In the genomic region with DNA sequence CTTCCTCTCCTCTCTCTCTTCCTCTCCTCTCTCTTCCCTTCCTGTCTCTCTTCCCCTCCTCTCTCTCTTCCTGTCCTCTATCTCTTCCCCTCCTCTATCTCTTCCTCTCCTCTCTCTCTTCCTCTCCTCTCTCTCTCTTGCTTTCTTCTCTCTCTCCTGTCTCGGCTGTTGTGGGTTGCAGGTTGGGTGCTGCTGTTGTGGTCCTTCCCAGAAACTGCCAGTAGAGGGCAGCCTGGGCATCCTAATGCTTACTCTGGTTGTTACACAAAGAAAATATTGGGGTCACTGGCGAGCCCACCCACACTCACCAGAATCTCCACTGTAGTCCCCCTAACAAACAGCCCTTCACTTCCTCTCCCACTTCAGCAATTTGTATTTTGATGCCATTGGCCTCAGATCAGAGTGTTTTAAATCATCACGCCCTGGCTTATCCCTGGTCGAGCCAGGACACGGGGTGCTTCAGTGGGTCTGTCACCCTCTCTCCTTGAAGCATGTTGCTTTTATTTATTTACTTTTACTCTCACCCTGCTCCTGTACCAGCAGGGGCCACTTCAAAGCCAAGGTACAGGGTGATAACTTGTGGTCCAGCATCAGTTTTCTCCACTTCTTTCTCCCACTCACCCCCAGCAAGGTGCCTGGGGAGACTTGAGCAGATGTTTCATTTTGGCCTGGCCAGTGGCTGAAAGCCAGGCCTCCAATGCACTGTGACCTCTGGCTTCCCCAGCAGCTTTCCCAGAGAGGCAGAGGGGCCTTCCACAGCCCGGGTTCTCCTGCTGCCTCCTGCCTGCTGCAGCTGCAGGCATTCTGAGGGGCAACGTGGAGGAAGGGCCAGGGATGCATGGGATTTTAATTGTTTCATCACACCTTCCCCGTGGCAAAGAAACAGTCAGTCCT, we compare ENCODE assay signal across 1 cellular context.
TF ChIP-seq lines count a peak whose summit lies in the region.

No MANE protein-coding gene starts in this region.

TF ChIP-seq in HepG2, 621 proteins besides CTCF, POLR2A, EP300 and RAD21 (continued from another document and continues in another):
- TF ChIP-seq SRSF4 (IDR thresholded peaks at IDR 0.05; ENCODE audit: low read depth, low read length, poor library complexity, severe bottlenecking), result no peak
- peak; percentile 56 for TF ChIP-seq PHF5A (CRISPR knock-in tag; IDR thresholded peaks at IDR 0.05; ENCODE audit: low read depth, unreplicated experiment)
- TF ChIP-seq, protein P1, sequence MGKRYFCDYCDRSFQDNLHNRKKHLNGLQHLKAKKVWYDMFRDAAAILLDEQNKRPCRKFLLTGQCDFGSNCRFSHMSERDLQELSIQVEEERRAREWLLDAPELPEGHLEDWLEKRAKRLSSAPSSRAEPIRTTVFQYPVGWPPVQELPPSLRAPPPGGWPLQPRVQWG (CRISPR knock-in tag; IDR thresholded peaks at IDR 0.05; ENCODE audit: borderline replicate concordance, low read depth), result no peak
- TF ChIP-seq TBL1XR1 (IDR thresholded peaks at IDR 0.05; ENCODE audit: borderline replicate concordance, low read length, partially characterized antibody), result no peak
- TF ChIP-seq ZSCAN29 (CRISPR knock-in tag; conservative IDR thresholded peaks at IDR 0.05), result no peak
- TF ChIP-seq SAFB2 (CRISPR knock-in tag; IDR thresholded peaks at IDR 0.05; ENCODE audit: borderline replicate concordance, low read depth), result no peak
- TF ChIP-seq TCF12 (IDR thresholded peaks at IDR 0.05), result no peak
- no peak for TF ChIP-seq TCF12 (CRISPR knock-in tag; IDR thresholded peaks at IDR 0.05)
- TF ChIP-seq NRL (CRISPR knock-in tag; IDR thresholded peaks at IDR 0.05; ENCODE audit: borderline replicate concordance), result peak; percentile 24; the same call in 1 of the 2 replicates
- no peak for TF ChIP-seq ZNF670 (CRISPR knock-in tag; IDR thresholded peaks at IDR 0.05; ENCODE audit: borderline replicate concordance)
- TF ChIP-seq, protein P2, sequence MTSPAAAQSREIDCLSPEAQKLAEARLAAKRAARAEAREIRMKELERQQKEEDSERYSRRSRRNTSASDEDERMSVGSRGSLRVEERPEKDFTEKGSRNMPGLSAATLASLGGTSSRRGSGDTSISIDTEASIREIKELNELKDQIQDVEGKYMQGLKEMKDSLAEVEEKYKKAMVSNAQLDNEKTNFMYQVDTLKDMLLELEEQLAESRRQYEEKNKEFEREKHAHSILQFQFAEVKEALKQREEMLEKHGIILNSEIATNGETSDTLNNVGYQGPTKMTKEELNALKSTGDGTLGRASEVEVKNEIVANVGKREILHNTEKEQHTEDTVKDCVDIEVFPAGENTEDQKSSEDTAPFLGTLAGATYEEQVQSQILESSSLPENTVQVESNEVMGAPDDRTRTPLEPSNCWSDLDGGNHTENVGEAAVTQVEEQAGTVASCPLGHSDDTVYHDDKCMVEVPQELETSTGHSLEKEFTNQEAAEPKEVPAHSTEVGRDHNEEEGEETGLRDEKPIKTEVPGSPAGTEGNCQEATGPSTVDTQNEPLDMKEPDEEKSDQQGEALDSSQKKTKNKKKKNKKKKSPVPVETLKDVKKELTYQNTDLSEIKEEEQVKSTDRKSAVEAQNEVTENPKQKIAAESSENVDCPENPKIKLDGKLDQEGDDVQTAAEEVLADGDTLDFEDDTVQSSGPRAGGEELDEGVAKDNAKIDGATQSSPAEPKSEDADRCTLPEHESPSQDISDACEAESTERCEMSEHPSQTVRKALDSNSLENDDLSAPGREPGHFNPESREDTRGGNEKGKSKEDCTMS (CRISPR knock-in tag; conservative IDR thresholded peaks at IDR 0.05), result no peak
- 0 out of 2 replicates have a peak, but pooled peaks have one; percentile 52 for TF ChIP-seq ZBTB7B (CRISPR knock-in tag; IDR thresholded peaks at IDR 0.05)
- TF ChIP-seq ZNF768 (CRISPR knock-in tag; IDR thresholded peaks at IDR 0.05), result no peak
- 0 out of 2 replicates have a peak, but pooled peaks have one; percentile 16 for TF ChIP-seq ZNF652 (CRISPR knock-in tag; IDR thresholded peaks at IDR 0.05; ENCODE audit: borderline replicate concordance, low read depth)
- peak; percentile 82 for TF ChIP-seq PCBP2 (optimal IDR thresholded peaks at IDR 0.05; ENCODE audit: low read depth, low read length, poor library complexity, severe bottlenecking)
- no peak for TF ChIP-seq NFKBIZ (CRISPR knock-in tag; IDR thresholded peaks at IDR 0.05)
- TF ChIP-seq ZNF12 (CRISPR knock-in tag; IDR thresholded peaks at IDR 0.05), result no peak
- TF ChIP-seq ARNT2 (CRISPR knock-in tag; IDR thresholded peaks at IDR 0.05; ENCODE audit: low read depth), result no peak
- TF ChIP-seq MLLT10 (CRISPR knock-in tag; IDR thresholded peaks at IDR 0.05), result no peak
- no peak for TF ChIP-seq ZFP36 (IDR thresholded peaks at IDR 0.05; ENCODE audit: borderline replicate concordance, low read depth, low read length, partially characterized antibody)
- TF ChIP-seq, protein P3, sequence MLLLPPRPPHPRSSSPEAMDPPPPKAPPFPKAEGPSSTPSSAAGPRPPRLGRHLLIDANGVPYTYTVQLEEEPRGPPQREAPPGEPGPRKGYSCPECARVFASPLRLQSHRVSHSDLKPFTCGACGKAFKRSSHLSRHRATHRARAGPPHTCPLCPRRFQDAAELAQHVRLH (CRISPR knock-in tag; IDR thresholded peaks at IDR 0.05; ENCODE audit: borderline replicate concordance, low read depth), result no peak
- no peak for TF ChIP-seq KDM3A (CRISPR knock-in tag; IDR thresholded peaks at IDR 0.05; ENCODE audit: low read depth)
- no peak for TF ChIP-seq TOE1 (CRISPR knock-in tag; IDR thresholded peaks at IDR 0.05)
- no peak for TF ChIP-seq ZSCAN30 (CRISPR knock-in tag; IDR thresholded peaks at IDR 0.05)
- no peak for TF ChIP-seq MED13 (CRISPR knock-in tag; IDR thresholded peaks at IDR 0.05)
- TF ChIP-seq NONO (IDR thresholded peaks at IDR 0.05), result peak; percentile 16; the same call in 1 of the 2 replicates
- no peak for TF ChIP-seq NONO (CRISPR knock-in tag; conservative IDR thresholded peaks at IDR 0.05)
- no peak for TF ChIP-seq DMAP1 (CRISPR knock-in tag; IDR thresholded peaks at IDR 0.05)
- TF ChIP-seq, protein P4, sequence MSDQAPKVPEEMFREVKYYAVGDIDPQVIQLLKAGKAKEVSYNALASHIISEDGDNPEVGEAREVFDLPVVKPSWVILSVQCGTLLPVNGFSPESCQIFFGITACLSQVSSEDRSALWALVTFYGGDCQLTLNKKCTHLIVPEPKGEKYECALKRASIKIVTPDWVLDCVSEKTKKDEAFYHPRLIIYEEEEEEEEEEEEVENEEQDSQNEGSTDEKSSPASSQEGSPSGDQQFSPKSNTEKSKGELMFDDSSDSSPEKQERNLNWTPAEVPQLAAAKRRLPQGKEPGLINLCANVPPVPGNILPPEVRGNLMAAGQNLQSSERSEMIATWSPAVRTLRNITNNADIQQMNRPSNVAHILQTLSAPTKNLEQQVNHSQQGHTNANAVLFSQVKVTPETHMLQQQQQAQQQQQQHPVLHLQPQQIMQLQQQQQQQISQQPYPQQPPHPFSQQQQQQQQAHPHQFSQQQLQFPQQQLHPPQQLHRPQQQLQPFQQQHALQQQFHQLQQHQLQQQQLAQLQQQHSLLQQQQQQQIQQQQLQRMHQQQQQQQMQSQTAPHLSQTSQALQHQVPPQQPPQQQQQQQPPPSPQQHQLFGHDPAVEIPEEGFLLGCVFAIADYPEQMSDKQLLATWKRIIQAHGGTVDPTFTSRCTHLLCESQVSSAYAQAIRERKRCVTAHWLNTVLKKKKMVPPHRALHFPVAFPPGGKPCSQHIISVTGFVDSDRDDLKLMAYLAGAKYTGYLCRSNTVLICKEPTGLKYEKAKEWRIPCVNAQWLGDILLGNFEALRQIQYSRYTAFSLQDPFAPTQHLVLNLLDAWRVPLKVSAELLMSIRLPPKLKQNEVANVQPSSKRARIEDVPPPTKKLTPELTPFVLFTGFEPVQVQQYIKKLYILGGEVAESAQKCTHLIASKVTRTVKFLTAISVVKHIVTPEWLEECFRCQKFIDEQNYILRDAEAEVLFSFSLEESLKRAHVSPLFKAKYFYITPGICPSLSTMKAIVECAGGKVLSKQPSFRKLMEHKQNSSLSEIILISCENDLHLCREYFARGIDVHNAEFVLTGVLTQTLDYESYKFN (CRISPR knock-in tag; conservative IDR thresholded peaks at IDR 0.05), result no peak; the same call in 1 of the 2 replicates
- TF ChIP-seq KLF6 (CRISPR knock-in tag; IDR thresholded peaks at IDR 0.05), result no peak
- TF ChIP-seq, protein P5, sequence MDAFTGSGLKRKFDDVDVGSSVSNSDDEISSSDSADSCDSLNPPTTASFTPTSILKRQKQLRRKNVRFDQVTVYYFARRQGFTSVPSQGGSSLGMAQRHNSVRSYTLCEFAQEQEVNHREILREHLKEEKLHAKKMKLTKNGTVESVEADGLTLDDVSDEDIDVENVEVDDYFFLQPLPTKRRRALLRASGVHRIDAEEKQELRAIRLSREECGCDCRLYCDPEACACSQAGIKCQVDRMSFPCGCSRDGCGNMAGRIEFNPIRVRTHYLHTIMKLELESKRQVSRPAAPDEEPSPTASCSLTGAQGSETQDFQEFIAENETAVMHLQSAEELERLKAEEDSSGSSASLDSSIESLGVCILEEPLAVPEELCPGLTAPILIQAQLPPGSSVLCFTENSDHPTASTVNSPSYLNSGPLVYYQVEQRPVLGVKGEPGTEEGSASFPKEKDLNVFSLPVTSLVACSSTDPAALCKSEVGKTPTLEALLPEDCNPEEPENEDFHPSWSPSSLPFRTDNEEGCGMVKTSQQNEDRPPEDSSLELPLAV (CRISPR knock-in tag; conservative IDR thresholded peaks at IDR 0.05; ENCODE audit: low read depth), result no peak
- TF ChIP-seq ZNF781 (CRISPR knock-in tag; IDR thresholded peaks at IDR 0.05; ENCODE audit: borderline replicate concordance, not compliant biosample characterization), result no peak
- TF ChIP-seq MTF2 (CRISPR knock-in tag; IDR thresholded peaks at IDR 0.05; ENCODE audit: borderline replicate concordance), result no peak
- TF ChIP-seq, protein P6, sequence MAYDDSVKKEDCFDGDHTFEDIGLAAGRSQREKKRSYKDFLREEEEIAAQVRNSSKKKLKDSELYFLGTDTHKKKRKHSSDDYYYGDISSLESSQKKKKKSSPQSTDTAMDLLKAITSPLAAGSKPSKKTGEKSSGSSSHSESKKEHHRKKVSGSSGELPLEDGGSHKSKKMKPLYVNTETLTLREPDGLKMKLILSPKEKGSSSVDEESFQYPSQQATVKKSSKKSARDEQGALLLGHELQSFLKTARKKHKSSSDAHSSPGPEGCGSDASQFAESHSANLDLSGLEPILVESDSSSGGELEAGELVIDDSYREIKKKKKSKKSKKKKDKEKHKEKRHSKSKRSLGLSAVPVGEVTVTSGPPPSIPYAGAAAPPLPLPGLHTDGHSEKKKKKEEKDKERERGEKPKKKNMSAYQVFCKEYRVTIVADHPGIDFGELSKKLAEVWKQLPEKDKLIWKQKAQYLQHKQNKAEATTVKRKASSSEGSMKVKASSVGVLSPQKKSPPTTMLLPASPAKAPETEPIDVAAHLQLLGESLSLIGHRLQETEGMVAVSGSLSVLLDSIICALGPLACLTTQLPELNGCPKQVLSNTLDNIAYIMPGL (CRISPR knock-in tag; IDR thresholded peaks at IDR 0.05; ENCODE audit: borderline replicate concordance in 1 of 2, low read depth in 1 of 2), result peak in 1 of 2 experiments; percentile 30; a peak in 1 of 4 replicates
- 0 out of 2 replicates have a peak, but pooled peaks have one; percentile 39 for TF ChIP-seq SMAD3 (CRISPR knock-in tag; IDR thresholded peaks at IDR 0.05)
- no peak for TF ChIP-seq ZNF792 (CRISPR knock-in tag; IDR thresholded peaks at IDR 0.05)
- TF ChIP-seq SMC3 (IDR thresholded peaks at IDR 0.05; ENCODE audit: low read length), result peak; percentile 90
- TF ChIP-seq, protein P7, sequence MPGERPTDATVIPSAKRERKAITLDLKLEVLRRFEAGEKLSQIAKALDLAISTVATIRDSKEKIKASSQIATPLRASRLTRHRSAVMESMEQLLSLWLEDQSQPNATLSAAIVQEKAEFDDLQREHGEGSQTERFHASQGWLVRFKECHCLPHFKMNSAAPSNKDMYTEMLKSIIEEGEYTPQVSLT (CRISPR knock-in tag; IDR thresholded peaks at IDR 0.05; ENCODE audit: borderline replicate concordance, low read depth), result no peak
- no peak for TF ChIP-seq NFIC (IDR thresholded peaks at IDR 0.05; ENCODE audit: low read length)
- TF ChIP-seq, protein P8, sequence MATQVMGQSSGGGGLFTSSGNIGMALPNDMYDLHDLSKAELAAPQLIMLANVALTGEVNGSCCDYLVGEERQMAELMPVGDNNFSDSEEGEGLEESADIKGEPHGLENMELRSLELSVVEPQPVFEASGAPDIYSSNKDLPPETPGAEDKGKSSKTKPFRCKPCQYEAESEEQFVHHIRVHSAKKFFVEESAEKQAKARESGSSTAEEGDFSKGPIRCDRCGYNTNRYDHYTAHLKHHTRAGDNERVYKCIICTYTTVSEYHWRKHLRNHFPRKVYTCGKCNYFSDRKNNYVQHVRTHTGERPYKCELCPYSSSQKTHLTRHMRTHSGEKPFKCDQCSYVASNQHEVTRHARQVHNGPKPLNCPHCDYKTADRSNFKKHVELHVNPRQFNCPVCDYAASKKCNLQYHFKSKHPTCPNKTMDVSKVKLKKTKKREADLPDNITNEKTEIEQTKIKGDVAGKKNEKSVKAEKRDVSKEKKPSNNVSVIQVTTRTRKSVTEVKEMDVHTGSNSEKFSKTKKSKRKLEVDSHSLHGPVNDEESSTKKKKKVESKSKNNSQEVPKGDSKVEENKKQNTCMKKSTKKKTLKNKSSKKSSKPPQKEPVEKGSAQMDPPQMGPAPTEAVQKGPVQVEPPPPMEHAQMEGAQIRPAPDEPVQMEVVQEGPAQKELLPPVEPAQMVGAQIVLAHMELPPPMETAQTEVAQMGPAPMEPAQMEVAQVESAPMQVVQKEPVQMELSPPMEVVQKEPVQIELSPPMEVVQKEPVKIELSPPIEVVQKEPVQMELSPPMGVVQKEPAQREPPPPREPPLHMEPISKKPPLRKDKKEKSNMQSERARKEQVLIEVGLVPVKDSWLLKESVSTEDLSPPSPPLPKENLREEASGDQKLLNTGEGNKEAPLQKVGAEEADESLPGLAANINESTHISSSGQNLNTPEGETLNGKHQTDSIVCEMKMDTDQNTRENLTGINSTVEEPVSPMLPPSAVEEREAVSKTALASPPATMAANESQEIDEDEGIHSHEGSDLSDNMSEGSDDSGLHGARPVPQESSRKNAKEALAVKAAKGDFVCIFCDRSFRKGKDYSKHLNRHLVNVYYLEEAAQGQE (IDR thresholded peaks at IDR 0.05; ENCODE audit: borderline replicate concordance in 1 of 2, low read depth in 1 of 2, low read length in 2 of 2), result no peak
- no peak for TF ChIP-seq ZNF891 (CRISPR knock-in tag; IDR thresholded peaks at IDR 0.05)
- TF ChIP-seq GATAD2A (CRISPR knock-in tag; IDR thresholded peaks at IDR 0.05), result peak; percentile 32; the same call in 1 of the 2 replicates
- no peak for TF ChIP-seq AGO2 (optimal IDR thresholded peaks at IDR 0.05; ENCODE audit: low read depth, low read length)
- TF ChIP-seq MBD4 (IDR thresholded peaks at IDR 0.05; ENCODE audit: borderline replicate concordance, low read length), result no peak
- 0 out of 2 replicates have a peak, but pooled peaks have one; percentile 31 for TF ChIP-seq ELF3 (CRISPR knock-in tag; IDR thresholded peaks at IDR 0.05)
- no peak for TF ChIP-seq IRX3 (CRISPR knock-in tag; IDR thresholded peaks at IDR 0.05; ENCODE audit: borderline replicate concordance, low read depth)
- TF ChIP-seq SRF (IDR thresholded peaks at IDR 0.05; ENCODE audit: low read depth, low read length), result no peak
- TF ChIP-seq FOXA3 (CRISPR knock-in tag; IDR thresholded peaks at IDR 0.05), result peak; percentile 49; the same call in 1 of the 2 replicates
- TF ChIP-seq PAWR (CRISPR knock-in tag; IDR thresholded peaks at IDR 0.05; ENCODE audit: borderline replicate concordance), result no peak
- TF ChIP-seq SAP130 (CRISPR knock-in tag; IDR thresholded peaks at IDR 0.05; ENCODE audit: low read depth), result 0 out of 2 replicates have a peak, but pooled peaks have one; percentile 28
- TF ChIP-seq IKZF4 (CRISPR knock-in tag; IDR thresholded peaks at IDR 0.05; ENCODE audit: borderline replicate concordance, low read depth, not compliant biosample characterization), result no peak
- TF ChIP-seq TAF1 (CRISPR knock-in tag; IDR thresholded peaks at IDR 0.05), result no peak
